ENCODE assay signal across 26 cellular contexts in genomic region chr12:130934753-130935152, GRCh38. TPM values are rescaled to one million over a fixed set of nuclear protein-coding genes. Genes with fewer than 3 reads are reported as not detected.
"Had no signal": no experiment of that assay in that cellular context is flagged by ENCODE, and none has a peak within 500 bp of the region (broad histone marks: within the 10 kb centered on the region; RNA-seq: fewer than 3 reads in every experiment).

No MANE protein-coding gene starts in this region.

- H3K4me3 ChIP-seq: pancreas, psoas muscle, right lobe of liver, sigmoid colon, stomach, thoracic aorta, thyroid gland, tibial nerve, upper lobe of left lung had no signal

- H3K36me3 Mint-ChIP-seq: natural killer cell treated with Interleukin-12 subunit alpha and Interleukin-12 subunit beta and Interleukin-15 and Interleukin-18, amount 100 ng/mL, for 72 hours; stimulated activated effector memory CD8-positive, alpha-beta T cell treated with anti-CD3 and anti-CD28 coated beads, Interleukin-12 subunit alpha, Interleukin-12 subunit beta, amount 100 ng/mL, for 72 hours had no signal

- H3K27ac ChIP-seq: neutrophil, pancreas, psoas muscle, right lobe of liver, sigmoid colon, stomach, thoracic aorta, thyroid gland had no signal

- H3K9me3 ChIP-seq: neutrophil, pancreas, psoas muscle, right lobe of liver, sigmoid colon, thoracic aorta, thyroid gland, upper lobe of left lung had no signal

- H3K36me3 ChIP-seq: neutrophil, pancreas, right lobe of liver, sigmoid colon, stomach, thoracic aorta, thyroid gland, tibial nerve, upper lobe of left lung had no signal

- DNase-seq: naive B cell; naive thymus-derived CD8-positive, alpha-beta T cell; nephron progenitor cell; nucleus accumbens; pancreas; psoas muscle; right lobe of liver; sigmoid colon; small intestine; stimulated activated CD4-positive, alpha-beta T cell treated with anti-CD3 and anti-CD28 coated beads, Interleukin-15, amount 100 ng/mL, for 24 hours; stimulated activated CD4-positive, alpha-beta T cell treated with anti-CD3 and anti-CD28 coated beads, Interleukin-2, amount 100 ng/mL, for 24 hours; stimulated activated CD4-positive, alpha-beta T cell treated with anti-CD3 and anti-CD28 coated beads, Interleukin-2, amount 100 ng/mL, for 48 hours; stimulated activated CD4-positive, alpha-beta T cell treated with anti-CD3 and anti-CD28 coated beads, Interleukin-4, amount 100 ng/mL, for 24 hours; stimulated activated naive B cell treated with anti-CD40 and anti-IgM and Interleukin-4, amounts not matched to agents 10 μg/mL and 1 μg/mL and 100 μg/mL, for 72 hours; stimulated activated naive CD4-positive, alpha-beta T cell treated with Interleukin-2 at 50 U/mL for 16 hours; stomach; thyroid gland; trophoblast cell; upper lobe of left lung had no signal

- H3K4me1 ChIP-seq: pancreas, psoas muscle, right lobe of liver, stomach, thyroid gland had no signal

- ATAC-seq: naive thymus-derived CD8-positive, alpha-beta T cell; pancreas; psoas muscle; stimulated activated naive B cell treated with anti-CD40 and anti-IgM and Interleukin-4, amounts not matched to agents 10 μg/mL and 1 μg/mL and 100 μg/mL, for 72 hours had no signal

- H3K4me1 Mint-ChIP-seq: stimulated activated effector memory CD8-positive, alpha-beta T cell treated with anti-CD3 and anti-CD28 coated beads, Interleukin-12 subunit alpha, Interleukin-12 subunit beta, amount 100 ng/mL, for 72 hours; stimulated activated naive B cell treated with anti-CD40 and anti-IgM and Interleukin-4, amounts not matched to agents 10 μg/mL and 1 μg/mL and 100 μg/mL, for 72 hours had no signal

- H3K27ac Mint-ChIP-seq: natural killer cell treated with Interleukin-12 subunit alpha and Interleukin-12 subunit beta and Interleukin-15 and Interleukin-18, amount 100 ng/mL, for 72 hours; nephron progenitor cell; stimulated activated effector memory CD8-positive, alpha-beta T cell treated with anti-CD3 and anti-CD28 coated beads, Interleukin-12 subunit alpha, Interleukin-12 subunit beta, amount 100 ng/mL, for 72 hours; stimulated activated naive B cell treated with anti-CD40 and anti-IgM and Interleukin-4, amounts not matched to agents 10 μg/mL and 1 μg/mL and 100 μg/mL, for 72 hours had no signal

- H3K4me3 Mint-ChIP-seq: naive B cell; naive thymus-derived CD8-positive, alpha-beta T cell; natural killer cell treated with Interleukin-12 subunit alpha and Interleukin-12 subunit beta and Interleukin-15 and Interleukin-18, amount 100 ng/mL, for 72 hours; nephron progenitor cell; neural crest cell; stimulated activated effector memory CD8-positive, alpha-beta T cell treated with anti-CD3 and anti-CD28 coated beads, Interleukin-12 subunit alpha, Interleukin-12 subunit beta, amount 100 ng/mL, for 72 hours; stimulated activated naive B cell treated with anti-CD40 and anti-IgM and Interleukin-4, amounts not matched to agents 10 μg/mL and 1 μg/mL and 100 μg/mL, for 72 hours; stimulated activated naive CD8-positive, alpha-beta T cell treated with anti-CD3 and anti-CD28 coated beads, Interleukin-15, Interleukin-2, amounts not matched to agents 100 ng/mL and 50 ng/mL, for 24 hours had no signal

RNA-seq across cellular contexts. Expression of gene ADGRD1, which starts 19.0 kb away (rescaled TPM):
- total RNA-seq: natural killer cell treated with Interleukin-12 subunit alpha and Interleukin-12 subunit beta and Interleukin-15 and Interleukin-18, amount 100 ng/mL, for 72 hours had no signal
